18 cellular contexts compared by ENCODE assay signal in genomic region chr14:76576047-76576741, GRCh38.
DNase-seq lines count a peak whose midpoint lies in the region; ATAC-seq, FAIRE-seq and TF ChIP-seq lines count a peak whose summit lies in the region.
"Had no signal": no experiment of that assay in that cellular context is flagged by ENCODE, and none has a peak within 500 bp of the region (broad histone marks: within the 10 kb centered on the region; RNA-seq: fewer than 3 reads in every experiment).

No MANE protein-coding gene starts in this region.

- BruUV-seq in PC-9 (replicated peaks; lab: Mats Ljungman, UMichigan) = no TSS peak

- no peaks in the 10 kb centered on the region for H3K4me1 ChIP-seq in pancreas
- H3K4me1 ChIP-seq in PC-9 (replicated peaks; ENCODE audit: insufficient read depth) = no peaks in the 10 kb centered on the region
- H3K4me1 ChIP-seq in smooth muscle cell (ENCODE audit: low read depth) = no peaks in the 10 kb centered on the region
- H3K4me1 ChIP-seq: foreskin keratinocyte had no signal

- H3K4me2 ChIP-seq in PC-9 (no peak overlapping the region), smooth muscle cell (no peak overlapping the region)

- intact Hi-C loops in pancreas (cut with DNase I) = no loop called here
- intact Hi-C loops in PC-9 (cut with micrococcal nuclease; ENCODE audit: unreplicated experiment) = no loop called here

- POLR2A ChIA-PET in PC-9 (lab: Charles Lee; ENCODE audit: unreplicated experiment) = no interaction called here

- H3K79me2 ChIP-seq in PC-9 (ENCODE audit: low read depth) = no peaks in the 10 kb centered on the region
- no peaks in the 10 kb centered on the region for H3K79me2 ChIP-seq in smooth muscle cell (ENCODE audit: low read depth)

- H3K27ac ChIP-seq in pancreas (peak overlapping the region in 2 of 4 donors; percentile 7 to 33), PC-9 (no peak overlapping the region), smooth muscle cell (ENCODE audit: low read depth) (no peak overlapping the region)
- H3K27ac ChIP-seq: foreskin keratinocyte had no signal

- no peaks in the 10 kb centered on the region for H3K36me3 Mint-ChIP-seq in activated naive CD4-positive, alpha-beta T cell treated with anti-CD3 and anti-CD28 coated beads, Interleukin-2, amount 50 U/mL, for 72 hours
- H3K36me3 Mint-ChIP-seq: immature natural killer cell, T-cell had no signal

- H4K20me1 ChIP-seq in PC-9 (ENCODE audit: insufficient read depth) (no peaks in the 10 kb centered on the region), smooth muscle cell (ENCODE audit: low read depth) (no peaks in the 10 kb centered on the region)

- FAIRE-seq in pancreas (lab: Jason Lieb, UNC) = no peak
- FAIRE-seq: colon had no signal

- H3K9me3 ChIP-seq in pancreas (no peaks in the 10 kb centered on the region), PC-9 (ENCODE audit: insufficient read depth, low read depth) (no peaks in the 10 kb centered on the region), smooth muscle cell (replicated peaks; ENCODE audit: low read depth) (no peaks in the 10 kb centered on the region)

- H3K4me3 ChIP-seq in choroid plexus epithelial cell (ENCODE audit: low read depth, low read length) = no peak overlapping the region
- H3K4me3 ChIP-seq in pancreas = no peak overlapping the region
- no peak overlapping the region for H3K4me3 ChIP-seq in PC-9
- no peak overlapping the region for H3K4me3 ChIP-seq in smooth muscle cell

- CTCF ChIA-PET in PC-9 (lab: Charles Lee) = no interaction called here

- no peaks in the 10 kb centered on the region for H3K9me2 ChIP-seq in PC-9 (ENCODE audit: insufficient read depth)

- no peak for TF ChIP-seq CTCF in choroid plexus epithelial cell (conservative IDR thresholded peaks at IDR 0.05; ENCODE audit: low read depth, low read length)
- no peak for TF ChIP-seq CTCF in pancreas (IDR thresholded peaks at IDR 0.05)
- no peak for TF ChIP-seq CTCF in PC-9 (conservative IDR thresholded peaks at IDR 0.05)
- no peak for TF ChIP-seq CTCF in smooth muscle cell (IDR thresholded peaks at IDR 0.05; ENCODE audit: borderline replicate concordance, insufficient read depth, poor library complexity, severe bottlenecking)

- no peak overlapping the region for H3K9ac ChIP-seq in smooth muscle cell (ENCODE audit: low read depth)

- 41 to 49% methylated on average over 8 of the region's 8 CpGs for WGBS in pancreas, 2 donors
- 88% methylated on average over 8 of the region's 8 CpGs for WGBS in smooth muscle cell (ENCODE audit: low lambda C conversion rate)

- no peak overlapping the region for H3K27ac Mint-ChIP-seq in activated naive CD4-positive, alpha-beta T cell treated with anti-CD3 and anti-CD28 coated beads, Interleukin-2, amount 50 U/mL, for 72 hours
- H3K27ac Mint-ChIP-seq: immature natural killer cell, T-cell had no signal

- H3K36me3 ChIP-seq in pancreas (no peaks in the 10 kb centered on the region), PC-9 (ENCODE audit: low read depth) (no peaks in the 10 kb centered on the region), smooth muscle cell (ENCODE audit: low read depth) (no peaks in the 10 kb centered on the region)

- DNase-seq in NCI-H2171 treated with DMSO at 0.1 percent for 48 hours (lab: John Stamatoyannopoulos, UW) (peak; percentile 75), NCI-H2171 (lab: John Stamatoyannopoulos, UW) (no peak), NCI-H2029 treated with DMSO at 0.1 percent for 48 hours (lab: John Stamatoyannopoulos, UW) (peak; percentile 32), choroid plexus epithelial cell (ENCODE audit: low read depth) (peak; percentile 19), pancreas (peak in 3 of 6 donors; percentile 18 to 30 (median 20)), PC-9 (no peak), smooth muscle cell (lab: John Stamatoyannopoulos, UW; ENCODE audit: unreplicated experiment) (no peak)
- DNase-seq in activated naive CD4-positive, alpha-beta T cell treated with anti-CD3 and anti-CD28 coated beads, Interleukin-2, amount 50 U/mL, for 72 hours (ENCODE audit: low spot score in 2 of 2) = no peak
- DNase-seq: activated T-cell treated with anti-CD3 and anti-CD28 coated beads for 4 hours; DND-41; H7; immature natural killer cell; MV-4-11; stimulated activated CD8-positive, alpha-beta memory T cell treated with anti-CD3 and anti-CD28 coated beads, Interleukin-4, amount 100 ng/mL, for 48 hours; T-cell had no signal

- H3K9me3 Mint-ChIP-seq in activated naive CD4-positive, alpha-beta T cell treated with anti-CD3 and anti-CD28 coated beads, Interleukin-2, amount 50 U/mL, for 72 hours = peaks cover 0 to 6% of the 10 kb centered on the region in 2 donors
- H3K9me3 Mint-ChIP-seq: immature natural killer cell had no signal

- peak; percentile 50 to 79 (median 64) for ATAC-seq in pancreas
- ATAC-seq in activated naive CD4-positive, alpha-beta T cell treated with anti-CD3 and anti-CD28 coated beads, Interleukin-2, amount 50 U/mL, for 72 hours = no peak
- ATAC-seq: activated CD4-positive, CD25-positive, alpha-beta regulatory T cell treated with anti-CD3 and anti-CD28 coated beads, Interleukin-2, amount 50 U/mL, for 24 hours; foreskin keratinocyte; T-cell had no signal

- H3K27me3 ChIP-seq in pancreas = no peaks in the 10 kb centered on the region
- H3K27me3 ChIP-seq in PC-9 (ENCODE audit: insufficient read depth, low read depth) = peaks cover 98% of the 10 kb centered on the region
- no peaks in the 10 kb centered on the region for H3K27me3 ChIP-seq in smooth muscle cell (ENCODE audit: low read depth)

- H2AFZ ChIP-seq in PC-9 (no peak overlapping the region), smooth muscle cell (ENCODE audit: low read depth) (no peak overlapping the region)

- no peaks in the 10 kb centered on the region for H3F3A ChIP-seq in PC-9 (ENCODE audit: insufficient read depth, low read depth)
- H3F3A ChIP-seq in smooth muscle cell (ENCODE audit: low read depth) = no peaks in the 10 kb centered on the region

Comparison
In these comparisons a context has a peak if more than half of its experiments do, and no peak if none do; other contexts are left out.
1. DNase-seq: peak in NCI-H2171 treated with DMSO at 0.1 percent for 48 hours (single experiment), NCI-H2029 treated with DMSO at 0.1 percent for 48 hours (single experiment) and choroid plexus epithelial cell (single experiment); none in NCI-H2171 (single experiment), PC-9 (0 of 2), smooth muscle cell (single experiment) and activated naive CD4-positive, alpha-beta T cell treated with anti-CD3 and anti-CD28 coated beads, Interleukin-2, amount 50 U/mL, for 72 hours (0 of 2).
2. ATAC-seq: peak in pancreas (4 of 4); none in activated naive CD4-positive, alpha-beta T cell treated with anti-CD3 and anti-CD28 coated beads, Interleukin-2, amount 50 U/mL, for 72 hours (0 of 2).